In genomic region chr20:14335122-14335521, GRCh38 we compare ENCODE assay signal across 1 cellular context.
TF ChIP-seq lines count a peak whose summit lies in the region.

No MANE protein-coding gene starts in this region.

TF ChIP-seq in HepG2, 621 proteins besides CTCF, POLR2A, EP300 and RAD21 (continued from another document):
- no peak for TF ChIP-seq ATF7-NPFF (CRISPR knock-in tag; IDR thresholded peaks at IDR 0.05; ENCODE audit: low read depth)
- no peak for TF ChIP-seq FOXA1 (IDR thresholded peaks at IDR 0.05)
- TF ChIP-seq FOXA1 (CRISPR knock-in tag; IDR thresholded peaks at IDR 0.05), result no peak
- no peak for TF ChIP-seq ZNF230 (CRISPR knock-in tag; IDR thresholded peaks at IDR 0.05)
- TF ChIP-seq POLR2AphosphoS2 (IDR thresholded peaks at IDR 0.05; ENCODE audit: low read depth, low read length), result no peak
